In the genomic region with DNA sequence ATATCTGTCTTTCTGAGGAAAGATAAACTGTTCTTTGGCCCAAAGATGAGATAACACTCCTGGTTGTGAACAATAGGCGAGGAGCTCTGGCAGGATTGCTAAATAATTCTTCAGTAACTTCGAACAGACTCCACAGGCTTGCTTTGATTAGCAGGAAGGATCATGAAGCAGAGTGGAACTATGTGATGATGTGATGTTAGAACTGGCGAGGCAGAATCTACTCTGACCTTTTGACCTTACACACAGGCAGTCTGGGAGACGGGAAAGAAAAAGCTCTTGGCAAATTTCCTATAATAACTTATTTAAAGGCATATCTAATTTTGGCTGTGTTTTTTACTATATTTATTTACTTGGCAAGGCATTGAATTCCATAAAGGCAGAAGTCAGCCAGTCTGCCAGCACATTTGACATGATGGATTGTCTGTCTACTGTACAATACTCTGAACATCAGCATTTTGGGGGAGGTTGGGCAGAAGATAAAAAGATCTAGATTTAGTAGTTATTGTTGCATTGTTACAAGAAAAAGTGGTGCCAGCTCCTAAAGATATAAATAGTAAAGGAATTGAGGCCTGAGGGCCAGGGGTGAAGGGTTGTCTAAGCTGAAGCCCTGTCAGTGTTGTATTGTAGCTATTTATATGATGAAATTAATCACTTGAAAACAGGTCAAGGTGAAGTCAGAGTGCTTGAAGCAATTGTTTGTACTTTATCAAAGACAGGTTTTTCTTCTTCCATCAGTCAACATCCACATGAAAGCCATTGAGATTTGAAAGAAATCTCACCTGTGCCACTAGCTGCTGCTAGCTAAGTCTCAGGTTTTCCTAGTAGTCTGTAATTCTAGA, we compare ENCODE assay signal across 12 cellular contexts.
DNase-seq lines count a peak whose midpoint lies in the region; ATAC-seq and TF ChIP-seq lines count a peak whose summit lies in the region.
"Had no signal": no experiment of that assay in that cellular context is flagged by ENCODE, and none has a peak within 500 bp of the region (broad histone marks: within the 10 kb centered on the region; RNA-seq: fewer than 3 reads in every experiment).

No MANE protein-coding gene starts in this region.

- no peaks in the 10 kb centered on the region for H3K9me3 Mint-ChIP-seq in activated CD4-positive, alpha-beta T cell treated with anti-CD3 and anti-CD28 coated beads, Interleukin-2, amount 10 ng/mL, durations not matched to agents 24 days and 14 days

- no peak overlapping the region for H3K4me3 Mint-ChIP-seq in activated CD4-positive, alpha-beta T cell treated with anti-CD3 and anti-CD28 coated beads, Interleukin-2, amount 10 ng/mL, durations not matched to agents 24 days and 14 days
- H3K4me3 Mint-ChIP-seq: activated naive CD4-positive, alpha-beta T cell treated with anti-CD3 and anti-CD28 coated beads, Interleukin-2, amount 50 U/mL, for 24 hours; CD4-positive, CD25-positive, alpha-beta regulatory T cell had no signal

- H3K36me3 Mint-ChIP-seq in activated CD4-positive, alpha-beta T cell treated with anti-CD3 and anti-CD28 coated beads, Interleukin-2, amount 10 ng/mL, durations not matched to agents 24 days and 14 days (ENCODE audit: low read depth): no peaks in the 10 kb centered on the region
- H3K36me3 Mint-ChIP-seq: activated naive CD4-positive, alpha-beta T cell treated with anti-CD3 and anti-CD28 coated beads, Interleukin-2, amount 50 U/mL, for 24 hours; CD4-positive, CD25-positive, alpha-beta regulatory T cell had no signal

- H3K4me1 Mint-ChIP-seq in activated CD4-positive, alpha-beta T cell treated with anti-CD3 and anti-CD28 coated beads, Interleukin-2, amount 10 ng/mL, durations not matched to agents 24 days and 14 days: no peaks in the 10 kb centered on the region
- H3K4me1 Mint-ChIP-seq: activated naive CD4-positive, alpha-beta T cell treated with anti-CD3 and anti-CD28 coated beads, Interleukin-2, amount 50 U/mL, for 24 hours; CD4-positive, CD25-positive, alpha-beta regulatory T cell had no signal

- DNase-seq in AG09319 (ENCODE audit: extremely low read depth, low read depth) (peak; percentile 84), NCI-H226 (peak; percentile 97), fibroblast of mammary gland (ENCODE audit: low read depth) (peak; percentile 93), myocyte (ENCODE audit: low read depth) (peak; percentile 47), NCI-H1092 treated with DMSO at 0.1 percent for 48 hours (lab: John Stamatoyannopoulos, UW) (no peak), T-helper 1 cell (no peak)
- DNase-seq in activated CD4-positive, alpha-beta T cell treated with anti-CD3 and anti-CD28 coated beads, Interleukin-2, amount 10 ng/mL, durations not matched to agents 24 days and 14 days: no peak
- DNase-seq: CD4-positive, CD25-positive, alpha-beta regulatory T cell; stimulated activated naive CD8-positive, alpha-beta T cell treated with anti-CD3 and anti-CD28 coated beads, Interleukin-15, Interleukin-2, amounts not matched to agents 100 U/mL and 50 U/mL, for 24 hours; WERI-Rb-1 had no signal

- H3K27ac Mint-ChIP-seq in activated CD4-positive, alpha-beta T cell treated with anti-CD3 and anti-CD28 coated beads, Interleukin-2, amount 10 ng/mL, durations not matched to agents 24 days and 14 days: no peak overlapping the region
- H3K27ac Mint-ChIP-seq: activated naive CD4-positive, alpha-beta T cell treated with anti-CD3 and anti-CD28 coated beads, Interleukin-2, amount 50 U/mL, for 24 hours; CD4-positive, CD25-positive, alpha-beta regulatory T cell had no signal

- no peak for ATAC-seq in HG03045 (IDR thresholded peaks at IDR 0.05; ENCODE audit: unreplicated experiment)
- ATAC-seq: stimulated activated naive CD8-positive, alpha-beta T cell treated with anti-CD3 and anti-CD28 coated beads, Interleukin-15, Interleukin-2, amounts not matched to agents 100 U/mL and 50 U/mL, for 24 hours had no signal

- TF ChIP-seq CTCF in AG09319 (IDR thresholded peaks at IDR 0.05; ENCODE audit: low read depth, low read length): no peak
- TF ChIP-seq CTCF in fibroblast of mammary gland (conservative IDR thresholded peaks at IDR 0.05; ENCODE audit: control insufficient read depth, insufficient read depth, low read depth, low read length): no peak

- H3K4me3 ChIP-seq in fibroblast of mammary gland (ENCODE audit: control insufficient read depth, low read depth, low read length): no peak overlapping the region

- no peaks in the 10 kb centered on the region for H3K27me3 Mint-ChIP-seq in activated CD4-positive, alpha-beta T cell treated with anti-CD3 and anti-CD28 coated beads, Interleukin-2, amount 10 ng/mL, durations not matched to agents 24 days and 14 days
- H3K27me3 Mint-ChIP-seq: activated naive CD4-positive, alpha-beta T cell treated with anti-CD3 and anti-CD28 coated beads, Interleukin-2, amount 50 U/mL, for 24 hours; CD4-positive, CD25-positive, alpha-beta regulatory T cell had no signal

- intact Hi-C loops in activated CD4-positive, alpha-beta T cell treated with anti-CD3 and anti-CD28 coated beads, Interleukin-2, amount 10 ng/mL, durations not matched to agents 24 days and 14 days (cut with micrococcal nuclease): no loop called here

Comparison
In these comparisons a context has a peak if more than half of its experiments do, and no peak if none do; other contexts are left out.
1. DNase-seq: peak in AG09319 (single experiment), NCI-H226 (single experiment), fibroblast of mammary gland (single experiment) and myocyte (single experiment); none in activated CD4-positive, alpha-beta T cell treated with anti-CD3 and anti-CD28 coated beads, Interleukin-2, amount 10 ng/mL, durations not matched to agents 24 days and 14 days (single experiment), NCI-H1092 treated with DMSO at 0.1 percent for 48 hours (single experiment) and T-helper 1 cell (0 of 5).